In the genomic region with DNA sequence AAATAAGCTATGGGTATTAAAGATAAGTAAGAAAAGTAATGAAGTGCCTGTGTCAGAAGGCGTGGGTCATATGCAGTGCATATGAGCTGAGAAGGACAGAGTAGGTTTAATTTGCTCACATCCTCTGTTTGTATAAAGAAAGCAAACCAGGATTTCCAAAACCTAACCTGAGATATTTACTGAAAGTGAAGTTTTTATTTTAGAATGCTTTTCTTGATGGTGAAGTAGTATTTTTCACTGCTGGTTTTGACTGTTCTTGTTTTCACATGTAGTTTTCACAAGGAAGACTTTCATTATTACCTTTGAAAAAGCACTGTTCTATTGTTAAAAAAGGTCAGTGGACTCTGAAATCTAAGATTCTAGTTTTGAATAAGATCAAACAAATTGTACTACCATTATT, we compare ENCODE assay signal across 16 cellular contexts.
DNase-seq lines count a peak whose midpoint lies in the region; ATAC-seq and TF ChIP-seq lines count a peak whose summit lies in the region.
"Had no signal": no experiment of that assay in that cellular context is flagged by ENCODE, and none has a peak within 500 bp of the region (broad histone marks: within the 10 kb centered on the region; RNA-seq: fewer than 3 reads in every experiment).

No MANE protein-coding gene starts in this region.

- CTCF ChIA-PET in PC-9 (lab: Charles Lee) = no interaction called here

- no peaks in the 10 kb centered on the region for H4K20me1 ChIP-seq in PC-9 (ENCODE audit: insufficient read depth)

- H3K4me3 ChIP-seq in PC-9 (no peak overlapping the region), foreskin fibroblast (ENCODE audit: low read depth in 1 of 2, low read length in 2 of 2) (no peak overlapping the region)

- H3K36me3 ChIP-seq in PC-9 (ENCODE audit: low read depth) = no peaks in the 10 kb centered on the region

- H3K27me3 ChIP-seq in PC-9 (ENCODE audit: insufficient read depth, low read depth) = no peaks in the 10 kb centered on the region

- H3K27ac Mint-ChIP-seq in HFFc6 = no peak overlapping the region

- no peak overlapping the region for H3K4me3 Mint-ChIP-seq in HFFc6

- ATAC-seq in GM18498 (IDR thresholded peaks at IDR 0.05; ENCODE audit: unreplicated experiment) = peak; percentile 41
- ATAC-seq in GM19351 (IDR thresholded peaks at IDR 0.05; ENCODE audit: unreplicated experiment) = peak; percentile 63
- peak; percentile 83 for ATAC-seq in HG03025 (IDR thresholded peaks at IDR 0.05; ENCODE audit: low FRiP score, unreplicated experiment)
- ATAC-seq in GM19467 (IDR thresholded peaks at IDR 0.05; ENCODE audit: unreplicated experiment) = no peak

- no peak overlapping the region for H3K27ac ChIP-seq in PC-9
- H3K27ac ChIP-seq: RWPE1 had no signal

- no peaks in the 10 kb centered on the region for H3K4me1 ChIP-seq in PC-9 (replicated peaks; ENCODE audit: insufficient read depth)
- H3K4me1 ChIP-seq: Caco-2 had no signal

- no peaks in the 10 kb centered on the region for H3F3A ChIP-seq in PC-9 (ENCODE audit: insufficient read depth, low read depth)

- H3K27me3 Mint-ChIP-seq in HFFc6 (ENCODE audit: insufficient read depth) = no peaks in the 10 kb centered on the region

- intact Hi-C loops in PC-9 (cut with micrococcal nuclease; ENCODE audit: unreplicated experiment) = no loop called here

- no peaks in the 10 kb centered on the region for H3K9me3 ChIP-seq in PC-9 (ENCODE audit: insufficient read depth, low read depth)
- H3K9me3 ChIP-seq: Caco-2 had no signal

- POLR2A ChIA-PET in PC-9 (lab: Charles Lee; ENCODE audit: unreplicated experiment) = no interaction called here

- no peak overlapping the region for H3K4me2 ChIP-seq in PC-9

- H3K36me3 Mint-ChIP-seq in HFFc6 (ENCODE audit: low read depth) = no peaks in the 10 kb centered on the region

- no peak for TF ChIP-seq CTCF in PC-9 (conservative IDR thresholded peaks at IDR 0.05)
- TF ChIP-seq CTCF in HFFc6 (IDR thresholded peaks at IDR 0.05) = no peak
- TF ChIP-seq CTCF in foreskin fibroblast (IDR thresholded peaks at IDR 0.05; ENCODE audit: low read depth, low read length) = no peak

- H3K9me2 ChIP-seq in PC-9 (ENCODE audit: insufficient read depth) = no peaks in the 10 kb centered on the region

- peaks cover 14% of the 10 kb centered on the region; the same call in 1 of the 2 replicates for H3K9me3 Mint-ChIP-seq in HFFc6

- H2AFZ ChIP-seq in PC-9 = peak overlapping the region; percentile 12; the same call in 1 of the 2 replicates

- no peaks in the 10 kb centered on the region for H3K79me2 ChIP-seq in PC-9 (ENCODE audit: low read depth)

- H3K4me1 Mint-ChIP-seq in HFFc6 (ENCODE audit: low read depth) = no peaks in the 10 kb centered on the region

- no peak for DNase-seq in PC-9
- DNase-seq in HFFc6 = no peak
- no peak for DNase-seq in NCI-H774 (lab: John Stamatoyannopoulos, UW)
- no peak for DNase-seq in foreskin fibroblast
- DNase-seq: Caco-2, DMS53, HCEC 1CT, NCI-H146, NCI-H226, NCI-H82, T-helper 1 cell had no signal

- BruUV-seq in PC-9 (replicated peaks; lab: Mats Ljungman, UMichigan) = no TSS peak
